ENCODE assay signal across 1 cellular context in the genomic region with DNA sequence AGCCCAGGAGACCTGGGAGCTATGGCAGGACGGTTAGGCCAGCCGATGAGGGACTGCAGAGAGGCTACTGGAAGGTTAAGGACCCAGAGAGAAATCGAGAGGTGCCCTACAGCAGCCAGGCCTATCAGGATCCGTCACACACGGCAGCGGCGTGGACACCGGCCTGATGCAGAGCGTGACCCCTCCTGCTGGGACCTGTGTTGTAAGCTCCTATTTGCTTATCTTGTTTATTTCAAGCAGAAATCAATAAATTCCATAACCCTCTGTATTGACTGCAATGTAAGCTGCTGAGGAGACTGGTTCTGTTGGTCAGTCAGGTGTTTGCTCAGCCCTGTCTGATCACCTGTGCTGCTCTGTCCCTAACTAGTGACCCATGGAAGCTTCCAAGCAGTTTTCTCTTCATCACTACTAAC.
TF ChIP-seq lines count a peak whose summit lies in the region.

No MANE protein-coding gene starts in this region.

TF ChIP-seq in HepG2, 621 proteins besides CTCF, POLR2A, EP300 and RAD21 (continued from another document and continues in another):
- TF ChIP-seq SKI (IDR thresholded peaks at IDR 0.05; ENCODE audit: partially characterized antibody) (peak; percentile 88), ZC3H13 (CRISPR knock-in tag; IDR thresholded peaks at IDR 0.05) (no peak), ZBTB46 (CRISPR knock-in tag; IDR thresholded peaks at IDR 0.05; ENCODE audit: borderline replicate concordance) (no peak), SIX1 (CRISPR knock-in tag; IDR thresholded peaks at IDR 0.05; ENCODE audit: borderline replicate concordance) (0 out of 2 replicates have a peak, but pooled peaks have one; percentile 19), ZNF296 (CRISPR knock-in tag; conservative IDR thresholded peaks at IDR 0.05) (0 out of 2 replicates have a peak, but pooled peaks have one; percentile 24), HMGXB3 (CRISPR knock-in tag; IDR thresholded peaks at IDR 0.05; ENCODE audit: borderline replicate concordance) (no peak), SYNCRIP (IDR thresholded peaks at IDR 0.05; ENCODE audit: insufficient read depth, low read depth, low read length) (no peak), SNAPC5 (CRISPR knock-in tag; IDR thresholded peaks at IDR 0.05; ENCODE audit: borderline replicate concordance) (no peak), ZKSCAN8 (CRISPR knock-in tag; IDR thresholded peaks at IDR 0.05; ENCODE audit: borderline replicate concordance) (no peak), ZNF788 (CRISPR knock-in tag; IDR thresholded peaks at IDR 0.05; ENCODE audit: borderline replicate concordance) (no peak; the same call in 1 of the 2 replicates), ZNF772 (CRISPR knock-in tag; IDR thresholded peaks at IDR 0.05) (no peak), THAP7 (CRISPR knock-in tag; IDR thresholded peaks at IDR 0.05) (no peak), RBFOX2 (IDR thresholded peaks at IDR 0.05; ENCODE audit: low read depth, low read length) (no peak), POLR2G (IDR thresholded peaks at IDR 0.05; ENCODE audit: low read depth, low read length) (no peak), FOXM1 (CRISPR knock-in tag; IDR thresholded peaks at IDR 0.05) (no peak), HOMEZ (CRISPR knock-in tag; IDR thresholded peaks at IDR 0.05; ENCODE audit: low read depth) (peak; percentile 72; the same call in 1 of the 2 replicates), RFX3 (CRISPR knock-in tag; IDR thresholded peaks at IDR 0.05) (no peak), ZNF761 (CRISPR knock-in tag; conservative IDR thresholded peaks at IDR 0.05) (no peak), ZNF550 (CRISPR knock-in tag; IDR thresholded peaks at IDR 0.05; ENCODE audit: borderline replicate concordance) (no peak), MXD4 (CRISPR knock-in tag; IDR thresholded peaks at IDR 0.05) (peak; percentile 57; the same call in 1 of the 2 replicates), NONO (IDR thresholded peaks at IDR 0.05) (no peak), NONO (CRISPR knock-in tag; conservative IDR thresholded peaks at IDR 0.05) (peak; percentile 81), ZFYVE20 (CRISPR knock-in tag; IDR thresholded peaks at IDR 0.05; ENCODE audit: borderline replicate concordance, low read depth) (no peak), RORA (CRISPR knock-in tag; IDR thresholded peaks at IDR 0.05) (no peak), ZNF747 (CRISPR knock-in tag; IDR thresholded peaks at IDR 0.05; ENCODE audit: borderline replicate concordance) (no peak), FUBP1 (CRISPR knock-in tag; IDR thresholded peaks at IDR 0.05; ENCODE audit: borderline replicate concordance) (no peak), ZNF317 (CRISPR knock-in tag; IDR thresholded peaks at IDR 0.05) (no peak), MTF2 (CRISPR knock-in tag; IDR thresholded peaks at IDR 0.05; ENCODE audit: borderline replicate concordance) (no peak), KDM6A (CRISPR knock-in tag; IDR thresholded peaks at IDR 0.05; ENCODE audit: low read depth) (0 out of 2 replicates have a peak, but pooled peaks have one; percentile 41), ZSCAN9 (CRISPR knock-in tag; IDR thresholded peaks at IDR 0.05; ENCODE audit: borderline replicate concordance) (0 out of 2 replicates have a peak, but pooled peaks have one; percentile 36), ZNF224 (CRISPR knock-in tag; IDR thresholded peaks at IDR 0.05) (no peak), ONECUT2 (CRISPR knock-in tag; IDR thresholded peaks at IDR 0.05) (peak; percentile 99), ZBTB21 (CRISPR knock-in tag; IDR thresholded peaks at IDR 0.05) (no peak)
- TF ChIP-seq, protein P1, sequence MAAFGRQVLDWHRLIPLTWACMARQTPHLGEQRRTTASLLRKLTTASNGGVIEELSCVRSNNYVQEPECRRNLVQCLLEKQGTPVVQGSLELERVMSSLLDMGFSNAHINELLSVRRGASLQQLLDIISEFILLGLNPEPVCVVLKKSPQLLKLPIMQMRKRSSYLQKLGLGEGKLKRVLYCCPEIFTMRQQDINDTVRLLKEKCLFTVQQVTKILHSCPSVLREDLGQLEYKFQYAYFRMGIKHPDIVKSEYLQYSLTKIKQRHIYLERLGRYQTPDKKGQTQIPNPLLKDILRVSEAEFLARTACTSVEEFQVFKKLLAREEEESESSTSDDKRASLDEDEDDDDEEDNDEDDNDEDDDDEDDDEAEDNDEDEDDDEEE (CRISPR knock-in tag; IDR thresholded peaks at IDR 0.05): no peak
- TF ChIP-seq, protein P2, sequence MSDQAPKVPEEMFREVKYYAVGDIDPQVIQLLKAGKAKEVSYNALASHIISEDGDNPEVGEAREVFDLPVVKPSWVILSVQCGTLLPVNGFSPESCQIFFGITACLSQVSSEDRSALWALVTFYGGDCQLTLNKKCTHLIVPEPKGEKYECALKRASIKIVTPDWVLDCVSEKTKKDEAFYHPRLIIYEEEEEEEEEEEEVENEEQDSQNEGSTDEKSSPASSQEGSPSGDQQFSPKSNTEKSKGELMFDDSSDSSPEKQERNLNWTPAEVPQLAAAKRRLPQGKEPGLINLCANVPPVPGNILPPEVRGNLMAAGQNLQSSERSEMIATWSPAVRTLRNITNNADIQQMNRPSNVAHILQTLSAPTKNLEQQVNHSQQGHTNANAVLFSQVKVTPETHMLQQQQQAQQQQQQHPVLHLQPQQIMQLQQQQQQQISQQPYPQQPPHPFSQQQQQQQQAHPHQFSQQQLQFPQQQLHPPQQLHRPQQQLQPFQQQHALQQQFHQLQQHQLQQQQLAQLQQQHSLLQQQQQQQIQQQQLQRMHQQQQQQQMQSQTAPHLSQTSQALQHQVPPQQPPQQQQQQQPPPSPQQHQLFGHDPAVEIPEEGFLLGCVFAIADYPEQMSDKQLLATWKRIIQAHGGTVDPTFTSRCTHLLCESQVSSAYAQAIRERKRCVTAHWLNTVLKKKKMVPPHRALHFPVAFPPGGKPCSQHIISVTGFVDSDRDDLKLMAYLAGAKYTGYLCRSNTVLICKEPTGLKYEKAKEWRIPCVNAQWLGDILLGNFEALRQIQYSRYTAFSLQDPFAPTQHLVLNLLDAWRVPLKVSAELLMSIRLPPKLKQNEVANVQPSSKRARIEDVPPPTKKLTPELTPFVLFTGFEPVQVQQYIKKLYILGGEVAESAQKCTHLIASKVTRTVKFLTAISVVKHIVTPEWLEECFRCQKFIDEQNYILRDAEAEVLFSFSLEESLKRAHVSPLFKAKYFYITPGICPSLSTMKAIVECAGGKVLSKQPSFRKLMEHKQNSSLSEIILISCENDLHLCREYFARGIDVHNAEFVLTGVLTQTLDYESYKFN (CRISPR knock-in tag; conservative IDR thresholded peaks at IDR 0.05): peak; percentile 94
- TF ChIP-seq, protein P3, sequence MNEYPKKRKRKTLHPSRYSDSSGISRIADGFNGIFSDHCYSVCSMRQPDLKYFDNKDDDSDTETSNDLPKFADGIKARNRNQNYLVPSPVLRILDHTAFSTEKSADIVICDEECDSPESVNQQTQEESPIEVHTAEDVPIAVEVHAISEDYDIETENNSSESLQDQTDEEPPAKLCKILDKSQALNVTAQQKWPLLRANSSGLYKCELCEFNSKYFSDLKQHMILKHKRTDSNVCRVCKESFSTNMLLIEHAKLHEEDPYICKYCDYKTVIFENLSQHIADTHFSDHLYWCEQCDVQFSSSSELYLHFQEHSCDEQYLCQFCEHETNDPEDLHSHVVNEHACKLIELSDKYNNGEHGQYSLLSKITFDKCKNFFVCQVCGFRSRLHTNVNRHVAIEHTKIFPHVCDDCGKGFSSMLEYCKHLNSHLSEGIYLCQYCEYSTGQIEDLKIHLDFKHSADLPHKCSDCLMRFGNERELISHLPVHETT (CRISPR knock-in tag; conservative IDR thresholded peaks at IDR 0.05): no peak
- TF ChIP-seq, protein P4, sequence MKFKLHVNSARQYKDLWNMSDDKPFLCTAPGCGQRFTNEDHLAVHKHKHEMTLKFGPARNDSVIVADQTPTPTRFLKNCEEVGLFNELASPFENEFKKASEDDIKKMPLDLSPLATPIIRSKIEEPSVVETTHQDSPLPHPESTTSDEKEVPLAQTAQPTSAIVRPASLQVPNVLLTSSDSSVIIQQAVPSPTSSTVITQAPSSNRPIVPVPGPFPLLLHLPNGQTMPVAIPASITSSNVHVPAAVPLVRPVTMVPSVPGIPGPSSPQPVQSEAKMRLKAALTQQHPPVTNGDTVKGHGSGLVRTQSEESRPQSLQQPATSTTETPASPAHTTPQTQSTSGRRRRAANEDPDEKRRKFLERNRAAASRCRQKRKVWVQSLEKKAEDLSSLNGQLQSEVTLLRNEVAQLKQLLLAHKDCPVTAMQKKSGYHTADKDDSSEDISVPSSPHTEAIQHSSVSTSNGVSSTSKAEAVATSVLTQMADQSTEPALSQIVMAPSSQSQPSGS (CRISPR knock-in tag; IDR thresholded peaks at IDR 0.05): no peak; the same call in 1 of the 2 replicates
